ENCODE assay signal across 1 cellular context in the genomic region with DNA sequence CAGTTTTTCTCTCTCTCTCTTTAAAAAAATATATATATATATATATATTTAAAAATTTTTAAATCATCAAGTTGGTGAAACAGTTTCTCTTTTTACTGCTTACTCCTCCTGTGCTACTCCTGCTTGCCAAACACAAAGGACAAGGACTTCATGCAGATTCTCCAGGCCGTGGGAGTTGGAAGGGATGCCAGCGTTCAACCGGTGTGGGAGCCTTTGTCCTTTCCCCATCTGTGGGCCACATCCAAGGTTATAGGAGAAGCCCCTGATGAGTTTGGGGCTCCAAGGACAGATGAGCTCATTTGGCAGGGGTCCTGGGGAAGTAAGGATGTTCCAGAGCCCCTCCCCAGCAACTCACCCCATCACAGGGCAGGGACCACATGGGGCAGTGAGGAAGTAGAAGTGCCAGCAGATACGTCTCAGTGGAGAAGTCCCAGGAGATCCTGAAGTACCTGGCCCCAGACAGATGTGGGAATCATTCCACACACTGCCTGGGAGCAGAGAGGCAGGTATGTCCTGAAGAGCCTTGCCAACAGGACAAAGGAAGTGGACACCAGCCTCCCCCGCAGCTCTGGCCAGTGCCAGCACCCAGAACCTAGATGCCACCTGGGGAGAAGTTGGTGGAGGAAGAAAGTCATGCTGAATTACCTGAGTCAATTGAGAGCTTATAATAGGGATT.
TF ChIP-seq lines count a peak whose summit lies in the region.

No MANE protein-coding gene starts in this region.

TF ChIP-seq in GM23338, 12 proteins besides CTCF, POLR2A, EP300 and RAD21:
- TF ChIP-seq ZNF114 (CRISPR knock-in tag; IDR thresholded peaks at IDR 0.05) (no peak), EZH2phosphoT487 (IDR thresholded peaks at IDR 0.05; ENCODE audit: unreplicated experiment) (no peak), ZNF331 (CRISPR knock-in tag; IDR thresholded peaks at IDR 0.05; ENCODE audit: low read depth) (no peak), NANOG (IDR thresholded peaks at IDR 0.05; ENCODE audit: borderline replicate concordance) (no peak), EZH2 (IDR thresholded peaks at IDR 0.05; ENCODE audit: low read depth, unreplicated experiment) (no peak), JUNB (IDR thresholded peaks at IDR 0.05; ENCODE audit: unreplicated experiment) (no peak), CREB1 (CRISPR knock-in tag; IDR thresholded peaks at IDR 0.05; ENCODE audit: low read depth) (no peak), POLR2AphosphoS5 (IDR thresholded peaks at IDR 0.05; ENCODE audit: low read depth) (no peak), STAT1 (IDR thresholded peaks at IDR 0.05; ENCODE audit: unreplicated experiment) (no peak)
- TF ChIP-seq, protein P1, sequence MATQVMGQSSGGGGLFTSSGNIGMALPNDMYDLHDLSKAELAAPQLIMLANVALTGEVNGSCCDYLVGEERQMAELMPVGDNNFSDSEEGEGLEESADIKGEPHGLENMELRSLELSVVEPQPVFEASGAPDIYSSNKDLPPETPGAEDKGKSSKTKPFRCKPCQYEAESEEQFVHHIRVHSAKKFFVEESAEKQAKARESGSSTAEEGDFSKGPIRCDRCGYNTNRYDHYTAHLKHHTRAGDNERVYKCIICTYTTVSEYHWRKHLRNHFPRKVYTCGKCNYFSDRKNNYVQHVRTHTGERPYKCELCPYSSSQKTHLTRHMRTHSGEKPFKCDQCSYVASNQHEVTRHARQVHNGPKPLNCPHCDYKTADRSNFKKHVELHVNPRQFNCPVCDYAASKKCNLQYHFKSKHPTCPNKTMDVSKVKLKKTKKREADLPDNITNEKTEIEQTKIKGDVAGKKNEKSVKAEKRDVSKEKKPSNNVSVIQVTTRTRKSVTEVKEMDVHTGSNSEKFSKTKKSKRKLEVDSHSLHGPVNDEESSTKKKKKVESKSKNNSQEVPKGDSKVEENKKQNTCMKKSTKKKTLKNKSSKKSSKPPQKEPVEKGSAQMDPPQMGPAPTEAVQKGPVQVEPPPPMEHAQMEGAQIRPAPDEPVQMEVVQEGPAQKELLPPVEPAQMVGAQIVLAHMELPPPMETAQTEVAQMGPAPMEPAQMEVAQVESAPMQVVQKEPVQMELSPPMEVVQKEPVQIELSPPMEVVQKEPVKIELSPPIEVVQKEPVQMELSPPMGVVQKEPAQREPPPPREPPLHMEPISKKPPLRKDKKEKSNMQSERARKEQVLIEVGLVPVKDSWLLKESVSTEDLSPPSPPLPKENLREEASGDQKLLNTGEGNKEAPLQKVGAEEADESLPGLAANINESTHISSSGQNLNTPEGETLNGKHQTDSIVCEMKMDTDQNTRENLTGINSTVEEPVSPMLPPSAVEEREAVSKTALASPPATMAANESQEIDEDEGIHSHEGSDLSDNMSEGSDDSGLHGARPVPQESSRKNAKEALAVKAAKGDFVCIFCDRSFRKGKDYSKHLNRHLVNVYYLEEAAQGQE (IDR thresholded peaks at IDR 0.05; ENCODE audit: unreplicated experiment) = no peak
- TF ChIP-seq, protein P2, sequence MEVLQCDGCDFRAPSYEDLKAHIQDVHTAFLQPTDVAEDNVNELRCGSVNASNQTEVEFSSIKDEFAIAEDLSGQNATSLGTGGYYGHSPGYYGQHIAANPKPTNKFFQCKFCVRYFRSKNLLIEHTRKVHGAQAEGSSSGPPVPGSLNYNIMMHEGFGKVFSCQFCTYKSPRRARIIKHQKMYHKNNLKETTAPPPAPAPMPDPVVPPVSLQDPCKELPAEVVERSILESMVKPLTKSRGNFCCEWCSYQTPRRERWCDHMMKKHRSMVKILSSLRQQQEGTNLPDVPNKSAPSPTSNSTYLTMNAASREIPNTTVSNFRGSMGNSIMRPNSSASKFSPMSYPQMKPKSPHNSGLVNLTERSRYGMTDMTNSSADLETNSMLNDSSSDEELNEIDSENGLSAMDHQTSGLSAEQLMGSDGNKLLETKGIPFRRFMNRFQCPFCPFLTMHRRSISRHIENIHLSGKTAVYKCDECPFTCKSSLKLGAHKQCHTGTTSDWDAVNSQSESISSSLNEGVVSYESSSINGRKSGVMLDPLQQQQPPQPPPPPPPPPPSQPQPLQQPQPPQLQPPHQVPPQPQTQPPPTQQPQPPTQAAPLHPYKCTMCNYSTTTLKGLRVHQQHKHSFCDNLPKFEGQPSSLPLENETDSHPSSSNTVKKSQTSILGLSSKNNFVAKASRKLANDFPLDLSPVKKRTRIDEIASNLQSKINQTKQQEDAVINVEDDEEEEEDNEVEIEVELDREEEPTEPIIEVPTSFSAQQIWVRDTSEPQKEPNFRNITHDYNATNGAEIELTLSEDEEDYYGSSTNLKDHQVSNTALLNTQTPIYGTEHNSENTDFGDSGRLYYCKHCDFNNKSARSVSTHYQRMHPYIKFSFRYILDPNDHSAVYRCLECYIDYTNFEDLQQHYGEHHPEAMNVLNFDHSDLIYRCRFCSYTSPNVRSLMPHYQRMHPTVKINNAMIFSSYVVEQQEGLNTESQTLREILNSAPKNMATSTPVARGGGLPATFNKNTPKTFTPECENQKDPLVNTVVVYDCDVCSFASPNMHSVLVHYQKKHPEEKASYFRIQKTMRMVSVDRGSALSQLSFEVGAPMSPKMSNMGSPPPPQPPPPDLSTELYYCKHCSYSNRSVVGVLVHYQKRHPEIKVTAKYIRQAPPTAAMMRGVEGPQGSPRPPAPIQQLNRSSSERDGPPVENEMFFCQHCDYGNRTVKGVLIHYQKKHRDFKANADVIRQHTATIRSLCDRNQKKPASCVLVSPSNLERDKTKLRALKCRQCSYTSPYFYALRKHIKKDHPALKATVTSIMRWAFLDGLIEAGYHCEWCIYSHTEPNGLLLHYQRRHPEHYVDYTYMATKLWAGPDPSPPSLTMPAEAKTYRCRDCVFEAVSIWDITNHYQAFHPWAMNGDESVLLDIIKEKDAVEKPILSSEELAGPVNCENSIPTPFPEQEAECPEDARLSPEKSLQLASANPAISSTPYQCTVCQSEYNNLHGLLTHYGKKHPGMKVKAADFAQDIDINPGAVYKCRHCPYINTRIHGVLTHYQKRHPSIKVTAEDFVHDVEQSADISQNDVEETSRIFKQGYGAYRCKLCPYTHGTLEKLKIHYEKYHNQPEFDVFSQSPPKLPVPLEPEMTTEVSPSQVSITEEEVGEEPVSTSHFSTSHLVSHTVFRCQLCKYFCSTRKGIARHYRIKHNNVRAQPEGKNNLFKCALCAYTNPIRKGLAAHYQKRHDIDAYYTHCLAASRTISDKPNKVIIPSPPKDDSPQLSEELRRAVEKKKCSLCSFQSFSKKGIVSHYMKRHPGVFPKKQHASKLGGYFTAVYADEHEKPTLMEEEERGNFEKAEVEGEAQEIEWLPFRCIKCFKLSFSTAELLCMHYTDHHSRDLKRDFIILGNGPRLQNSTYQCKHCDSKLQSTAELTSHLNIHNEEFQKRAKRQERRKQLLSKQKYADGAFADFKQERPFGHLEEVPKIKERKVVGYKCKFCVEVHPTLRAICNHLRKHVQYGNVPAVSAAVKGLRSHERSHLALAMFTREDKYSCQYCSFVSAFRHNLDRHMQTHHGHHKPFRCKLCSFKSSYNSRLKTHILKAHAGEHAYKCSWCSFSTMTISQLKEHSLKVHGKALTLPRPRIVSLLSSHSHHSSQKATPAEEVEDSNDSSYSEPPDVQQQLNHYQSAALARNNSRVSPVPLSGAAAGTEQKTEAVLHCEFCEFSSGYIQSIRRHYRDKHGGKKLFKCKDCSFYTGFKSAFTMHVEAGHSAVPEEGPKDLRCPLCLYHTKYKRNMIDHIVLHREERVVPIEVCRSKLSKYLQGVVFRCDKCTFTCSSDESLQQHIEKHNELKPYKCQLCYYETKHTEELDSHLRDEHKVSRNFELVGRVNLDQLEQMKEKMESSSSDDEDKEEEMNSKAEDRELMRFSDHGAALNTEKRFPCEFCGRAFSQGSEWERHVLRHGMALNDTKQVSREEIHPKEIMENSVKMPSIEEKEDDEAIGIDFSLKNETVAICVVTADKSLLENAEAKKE (CRISPR knock-in tag; IDR thresholded peaks at IDR 0.05) = no peak
- TF ChIP-seq, protein P3, sequence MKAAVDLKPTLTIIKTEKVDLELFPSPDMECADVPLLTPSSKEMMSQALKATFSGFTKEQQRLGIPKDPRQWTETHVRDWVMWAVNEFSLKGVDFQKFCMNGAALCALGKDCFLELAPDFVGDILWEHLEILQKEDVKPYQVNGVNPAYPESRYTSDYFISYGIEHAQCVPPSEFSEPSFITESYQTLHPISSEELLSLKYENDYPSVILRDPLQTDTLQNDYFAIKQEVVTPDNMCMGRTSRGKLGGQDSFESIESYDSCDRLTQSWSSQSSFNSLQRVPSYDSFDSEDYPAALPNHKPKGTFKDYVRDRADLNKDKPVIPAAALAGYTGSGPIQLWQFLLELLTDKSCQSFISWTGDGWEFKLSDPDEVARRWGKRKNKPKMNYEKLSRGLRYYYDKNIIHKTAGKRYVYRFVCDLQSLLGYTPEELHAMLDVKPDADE (IDR thresholded peaks at IDR 0.05) = no peak
